ENCODE assay signal across 9 cellular contexts in the genomic region with DNA sequence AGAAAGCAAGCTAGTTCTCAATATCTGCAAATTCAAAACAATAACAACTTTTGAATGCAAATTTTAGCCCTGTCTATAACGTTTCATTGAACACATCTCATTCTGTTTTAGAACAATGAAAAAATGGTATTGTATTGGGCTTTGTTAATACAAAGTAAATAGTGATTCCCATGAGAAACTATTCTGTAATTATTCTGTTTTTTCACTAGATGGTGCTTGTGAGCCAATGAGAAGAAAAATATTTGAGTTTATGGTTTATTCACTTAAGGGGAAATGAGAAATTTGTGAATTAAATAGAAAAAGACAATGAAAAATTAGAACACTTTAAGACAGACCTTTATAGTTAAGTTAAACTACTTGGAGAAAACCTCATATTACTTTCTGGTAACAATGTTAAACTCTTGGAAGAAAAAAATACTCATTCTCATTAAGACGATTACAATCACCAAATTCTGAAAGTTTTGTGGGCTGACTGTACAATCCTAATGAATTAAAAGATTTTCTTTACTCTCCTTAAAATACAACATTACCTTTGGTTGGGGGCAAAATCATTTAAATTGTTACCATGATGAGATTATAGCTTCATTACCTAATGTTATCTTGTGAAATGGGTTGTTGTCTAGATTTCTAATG.
DNase-seq lines count a peak whose midpoint lies in the region; ATAC-seq and TF ChIP-seq lines count a peak whose summit lies in the region.
"Had no signal": no experiment of that assay in that cellular context is flagged by ENCODE, and none has a peak within 500 bp of the region (broad histone marks: within the 10 kb centered on the region; RNA-seq: fewer than 3 reads in every experiment).

No MANE protein-coding gene starts in this region.

- H3K4me2 ChIP-seq in PC-9: no peak overlapping the region
- H3K4me2 ChIP-seq in fibroblast of lung (ENCODE audit: extremely low read depth, insufficient read depth, low read length): no peak overlapping the region

- H3K36me3 ChIP-seq in PC-9 (ENCODE audit: low read depth): no peaks in the 10 kb centered on the region
- H3K36me3 ChIP-seq in fibroblast of lung (ENCODE audit: control insufficient read depth, insufficient read depth, low read length): no peaks in the 10 kb centered on the region
- H3K36me3 ChIP-seq in stomach: no peaks in the 10 kb centered on the region
- H3K36me3 ChIP-seq: HAP-1 had no signal

- H3K27ac ChIP-seq in PC-9: no peak overlapping the region
- no peak overlapping the region for H3K27ac ChIP-seq in fibroblast of lung (ENCODE audit: insufficient read depth, low read length)
- H3K27ac ChIP-seq in stomach: no peak overlapping the region

- H3K4me3 ChIP-seq in PC-9: no peak overlapping the region
- no peak overlapping the region for H3K4me3 ChIP-seq in fibroblast of lung (replicated peaks in 1 of 4; ENCODE audit: control extremely low read depth in 1 of 4, insufficient read depth in 1 of 4, low read depth in 3 of 4, low read length in 4 of 4)
- no peak overlapping the region for H3K4me3 ChIP-seq in stomach
- H3K4me3 ChIP-seq: HAP-1 had no signal

- TF ChIP-seq CTCF in PC-9 (conservative IDR thresholded peaks at IDR 0.05): peak; percentile 90
- peak in 1 of 2 donors; percentile 39 for TF ChIP-seq CTCF in fibroblast of lung (conservative IDR thresholded peaks at IDR 0.05 in 1 of 2, IDR thresholded peaks at IDR 0.05 in 1 of 2; ENCODE audit: low read depth in 1 of 2, low read length in 2 of 2)
- peak in 5 of 7 experiments; percentile 26 to 61 (median 53) for TF ChIP-seq CTCF in stomach (IDR thresholded peaks at IDR 0.05)

- intact Hi-C loops in PC-9 (cut with micrococcal nuclease; ENCODE audit: unreplicated experiment): loop anchor here (2.0 to 5.0 kb wide), 3 partner anchors 62 to 1045 kb away; no protein-coding TSS in a partner anchor
- intact Hi-C loops in stomach (cut with DNase I; ENCODE audit: low total_unique reads): loop anchor here (5.0 kb wide), 1 partner anchor 602 kb away; no protein-coding TSS in a partner anchor

- H4K20me1 ChIP-seq in PC-9 (ENCODE audit: insufficient read depth) (no peaks in the 10 kb centered on the region), fibroblast of lung (ENCODE audit: control insufficient read depth, extremely low read depth, insufficient read depth, low read length) (no peaks in the 10 kb centered on the region)

- H2AFZ ChIP-seq in PC-9 (no peak overlapping the region), fibroblast of lung (ENCODE audit: low read length) (no peak overlapping the region)

- no TSS peak for BruUV-seq in PC-9 (replicated peaks; lab: Mats Ljungman, UMichigan)

- H3K9me2 ChIP-seq in PC-9 (ENCODE audit: insufficient read depth): no peaks in the 10 kb centered on the region

- DNase-seq in AG20443 (ENCODE audit: low spot score) (peak; percentile 13), HCEC 1CT (peak; percentile 34), PC-9 (no peak), fibroblast of lung (ENCODE audit: low read depth in 2 of 2) (peak; percentile 10 to 80), stomach (no peak)
- no peak for DNase-seq in stimulated activated CD4-positive, alpha-beta T cell treated with anti-CD3 and anti-CD28 coated beads, Interleukin-15, amount 100 ng/mL, for 24 hours

- H3K4me1 ChIP-seq in PC-9 (replicated peaks; ENCODE audit: insufficient read depth) (no peaks in the 10 kb centered on the region), fibroblast of lung (ENCODE audit: control insufficient read depth, extremely low read depth, insufficient read depth, low read length) (no peaks in the 10 kb centered on the region), stomach (peaks cover 0 to 9% (median 4%) of the 10 kb centered on the region in 4 donors)
- H3K4me1 ChIP-seq: HAP-1 had no signal

- POLR2A ChIA-PET in PC-9 (lab: Charles Lee; ENCODE audit: unreplicated experiment): no interaction called here

- no peak for ATAC-seq in esophagus mucosa
- no peak for ATAC-seq in GM21737 (IDR thresholded peaks at IDR 0.05; ENCODE audit: unreplicated experiment)

- H3K27me3 ChIP-seq in PC-9 (ENCODE audit: insufficient read depth, low read depth) (peaks cover 26% of the 10 kb centered on the region; the same call in 1 of the 2 replicates), fibroblast of lung (ENCODE audit: control insufficient read depth, insufficient read depth, low read length) (no peaks in the 10 kb centered on the region), stomach (no peaks in the 10 kb centered on the region)

- WGBS in stomach, 5 donors: 31 to 43% (median 38%) methylated on average over 2 of the region's 2 CpGs

- H3K9ac ChIP-seq in fibroblast of lung (ENCODE audit: insufficient read depth, low read length): no peak overlapping the region

- H3K79me2 ChIP-seq in PC-9 (ENCODE audit: low read depth) (no peaks in the 10 kb centered on the region), fibroblast of lung (ENCODE audit: control insufficient read depth, insufficient read depth, low read length) (no peaks in the 10 kb centered on the region)

- H3F3A ChIP-seq in PC-9 (ENCODE audit: insufficient read depth, low read depth): no peaks in the 10 kb centered on the region

- no peak for TF ChIP-seq EP300 in stomach (IDR thresholded peaks at IDR 0.05)

- CTCF ChIA-PET in PC-9 (lab: Charles Lee): interaction anchor here (1.4 kb wide), 1 partner anchor 602 kb away, joined by 4 read pairs; no protein-coding TSS in a partner anchor

- H3K9me3 ChIP-seq in PC-9 (ENCODE audit: insufficient read depth, low read depth): no peaks in the 10 kb centered on the region
- H3K9me3 ChIP-seq in fibroblast of lung (ENCODE audit: control insufficient read depth, insufficient read depth, low read depth, low read length): no peaks in the 10 kb centered on the region
- H3K9me3 ChIP-seq in stomach: no peaks in the 10 kb centered on the region
- H3K9me3 ChIP-seq: HAP-1 had no signal

- TF ChIP-seq POLR2A in stomach (IDR thresholded peaks at IDR 0.05): no peak

Comparison
In these comparisons a context has a peak if more than half of its experiments do, and no peak if none do; other contexts are left out.
1. DNase-seq: peak in AG20443 (single experiment), HCEC 1CT (single experiment) and fibroblast of lung (2 of 2); none in PC-9 (0 of 2), stomach (single experiment) and stimulated activated CD4-positive, alpha-beta T cell treated with anti-CD3 and anti-CD28 coated beads, Interleukin-15, amount 100 ng/mL, for 24 hours (single experiment).